ENCODE assay signal across 27 cellular contexts in the genomic region with DNA sequence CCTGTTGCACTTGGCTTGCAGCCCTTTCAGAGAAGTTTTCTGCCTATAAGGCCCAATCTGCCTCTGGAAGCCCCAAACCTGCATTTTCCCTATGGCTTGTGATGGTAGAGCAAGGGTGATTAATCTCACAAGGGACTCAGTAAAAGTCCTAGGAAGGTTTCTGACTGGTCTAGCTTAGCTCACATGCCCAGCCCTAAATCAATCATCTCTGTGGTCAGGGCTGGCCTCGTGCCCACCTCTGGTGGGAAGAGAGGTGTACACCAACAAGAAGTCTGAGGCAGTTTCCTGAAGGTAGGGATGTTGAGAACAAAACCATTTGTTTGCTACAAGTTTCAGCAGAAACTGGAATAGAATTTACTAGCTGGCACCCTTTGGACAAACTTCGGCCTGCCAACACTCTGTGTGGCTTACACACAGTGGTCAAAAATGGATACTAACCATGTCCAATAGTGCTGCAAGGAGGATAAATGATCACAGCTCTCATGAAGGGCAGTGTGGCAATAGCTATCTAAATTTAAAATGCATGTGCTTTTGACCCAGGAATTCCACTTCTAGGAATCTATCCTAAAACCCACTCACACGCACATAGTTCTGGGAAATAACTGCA.
DNase-seq lines count a peak whose midpoint lies in the region; ATAC-seq and TF ChIP-seq lines count a peak whose summit lies in the region.
"Had no signal": no experiment of that assay in that cellular context is flagged by ENCODE, and none has a peak within 500 bp of the region (broad histone marks: within the 10 kb centered on the region; RNA-seq: fewer than 3 reads in every experiment).

No MANE protein-coding gene starts in this region.

- H2AFZ ChIP-seq in PC-9, result no peak overlapping the region

- H3K27me3 ChIP-seq in PC-9 (ENCODE audit: insufficient read depth, low read depth), result peaks cover 39% of the 10 kb centered on the region

- H3K27ac ChIP-seq in RWPE1 (no peak overlapping the region), epithelial cell of prostate (no peak overlapping the region), PC-9 (no peak overlapping the region)
- H3K27ac ChIP-seq: prostate gland, skin epidermis, tibial artery had no signal

- no peak for ATAC-seq in GM18907 (IDR thresholded peaks at IDR 0.05; ENCODE audit: unreplicated experiment)
- ATAC-seq: activated naive CD4-positive, alpha-beta T cell treated with anti-CD3 and anti-CD28 coated beads, Interleukin-2, amount 50 U/mL, for 72 hours; activated T-cell treated with anti-CD3 and anti-CD28 coated beads, Interleukin-2, amount 50 U/mL, for 4 hours; CD8-positive, alpha-beta T cell; left lobe of liver; Right ventricle myocardium inferior had no signal

- H3K36me3 ChIP-seq in PC-9 (ENCODE audit: low read depth), result no peaks in the 10 kb centered on the region
- H3K36me3 ChIP-seq: prostate gland, tibial artery had no signal

- no peaks in the 10 kb centered on the region for H3K79me2 ChIP-seq in PC-9 (ENCODE audit: low read depth)

- peaks cover 4% of the 10 kb centered on the region for H3K9me3 ChIP-seq in PC-9 (ENCODE audit: insufficient read depth, low read depth)
- H3K9me3 ChIP-seq: prostate gland, tibial artery had no signal

- H3K4me1 ChIP-seq in PC-9 (replicated peaks; ENCODE audit: insufficient read depth), result no peaks in the 10 kb centered on the region
- H3K4me1 ChIP-seq: prostate gland, tibial artery had no signal

- H3K4me3 ChIP-seq in PC-9, result no peak overlapping the region
- H3K4me3 ChIP-seq: prostate gland, skin epidermis, tibial artery had no signal

- H3K27me3 Mint-ChIP-seq in nephron progenitor cell (ENCODE audit: low read depth, poor library complexity), result peaks cover 16% of the 10 kb centered on the region

- POLR2A ChIA-PET in RWPE1 (lab: Yijun Ruan, JAX; ENCODE audit: low non-redundant PET) (no interaction called here), PC-9 (lab: Charles Lee; ENCODE audit: unreplicated experiment) (no interaction called here)

- peaks cover 6% of the 10 kb centered on the region for H3K9me3 Mint-ChIP-seq in nephron progenitor cell
- H3K9me3 Mint-ChIP-seq: activated T-cell treated with anti-CD3 and anti-CD28 coated beads, Interleukin-2, amount 50 U/mL, for 4 hours; CD8-positive, alpha-beta T cell had no signal

- no TSS peak for BruUV-seq in PC-9 (replicated peaks; lab: Mats Ljungman, UMichigan)

- DNase-seq in GM03348 (ENCODE audit: low spot score) (peak; percentile 46), RWPE1 (ENCODE audit: low spot score) (peak; percentile 35), epithelial cell of prostate (ENCODE audit: low read depth, low spot score) (peak; percentile 80), nephron progenitor cell (no peak), PC-9 (no peak), head of caudate nucleus (no peak)
- DNase-seq in stimulated activated CD4-positive, alpha-beta T cell treated with anti-CD3 and anti-CD28 coated beads, Interleukin-4, amount 100 ng/mL, for 24 hours, result no peak
- DNase-seq: activated CD4-positive, CD25-positive, alpha-beta regulatory T cell treated with anti-CD3 and anti-CD28 coated beads, Interleukin-2, amount 50 U/mL, for 72 hours; activated T-cell treated with anti-CD3 and anti-CD28 coated beads, Interleukin-2, amount 50 U/mL, for 4 hours; CD8-positive, alpha-beta T cell; cortex of kidney; DMS53; H7; Kasumi-1; NCI-H1105 treated with DMSO at 0.1 percent for 48 hours; NCI-H2107; NCI-H510A; stimulated activated naive CD4-positive, alpha-beta T cell treated with Interleukin-2 at 50 U/mL for 16 hours; tibial artery had no signal

- intact Hi-C loops in PC-9 (cut with micrococcal nuclease; ENCODE audit: unreplicated experiment) (no loop called here), head of caudate nucleus (cut with DNase I) (no loop called here)

- H3K4me3 Mint-ChIP-seq in nephron progenitor cell, result no peak overlapping the region
- H3K4me3 Mint-ChIP-seq: activated T-cell treated with anti-CD3 and anti-CD28 coated beads, Interleukin-2, amount 50 U/mL, for 4 hours; brain; CD8-positive, alpha-beta T cell; neural crest cell had no signal

- peak overlapping the region; percentile 24 for H3K27ac Mint-ChIP-seq in nephron progenitor cell
- H3K27ac Mint-ChIP-seq: activated naive CD4-positive, alpha-beta T cell treated with anti-CD3 and anti-CD28 coated beads, Interleukin-2, amount 50 U/mL, for 72 hours; brain; CD8-positive, alpha-beta T cell had no signal

- CTCF ChIA-PET in RWPE1 (lab: Yijun Ruan, JAX), result interaction anchor here (1.4 kb wide), 1 partner anchor 705 kb away, joined by 3 read pairs; no protein-coding TSS in a partner anchor
- CTCF ChIA-PET in PC-9 (lab: Charles Lee), result no interaction called here

- H3K9me2 ChIP-seq in PC-9 (ENCODE audit: insufficient read depth), result no peaks in the 10 kb centered on the region

- TF ChIP-seq CTCF in RWPE1 (conservative IDR thresholded peaks at IDR 0.05; ENCODE audit: low read depth) (no peak), nephron progenitor cell (IDR thresholded peaks at IDR 0.05) (no peak), PC-9 (conservative IDR thresholded peaks at IDR 0.05) (no peak)

- H4K20me1 ChIP-seq in PC-9 (ENCODE audit: insufficient read depth), result no peaks in the 10 kb centered on the region

- no peaks in the 10 kb centered on the region for H3K4me1 Mint-ChIP-seq in nephron progenitor cell
- H3K4me1 Mint-ChIP-seq: brain, neural crest cell had no signal

- no peaks in the 10 kb centered on the region for H3K36me3 Mint-ChIP-seq in nephron progenitor cell (ENCODE audit: low read depth)
- H3K36me3 Mint-ChIP-seq: brain; CD8-positive, alpha-beta T cell had no signal

- no peak overlapping the region for H3K4me2 ChIP-seq in PC-9

- H3F3A ChIP-seq in PC-9 (ENCODE audit: insufficient read depth, low read depth), result no peaks in the 10 kb centered on the region

Comparison
In these comparisons a context has a peak if more than half of its experiments do, and no peak if none do; other contexts are left out.
1. DNase-seq: peak in GM03348 (single experiment), RWPE1 (single experiment) and epithelial cell of prostate (single experiment); none in nephron progenitor cell (single experiment), stimulated activated CD4-positive, alpha-beta T cell treated with anti-CD3 and anti-CD28 coated beads, Interleukin-4, amount 100 ng/mL, for 24 hours (single experiment), PC-9 (0 of 2) and head of caudate nucleus (0 of 42).